23 cellular contexts compared by ENCODE assay signal in genomic region chr3:127720985-127721384, GRCh38.
"Had no signal": no experiment of that assay in that cellular context is flagged by ENCODE, and none has a peak within 500 bp of the region (broad histone marks: within the 10 kb centered on the region; RNA-seq: fewer than 3 reads in every experiment).

No MANE protein-coding gene starts in this region.

- H3K4me1 ChIP-seq: vagina had no signal

- H3K9me3 ChIP-seq: body of pancreas, mucosa of descending colon, right atrium auricular region, vagina had no signal

- DNase-seq: activated B cell treated with CpG ODN at 0.5 μM for 24 hours; activated CD4-positive, alpha-beta memory T cell treated with anti-CD3 and anti-CD28 coated beads, Interleukin-2, amount 10 ng/mL, durations not matched to agents 7 days and 5 days; activated CD4-positive, alpha-beta T cell treated with anti-CD3 and anti-CD28 coated beads for 48 hours; activated naive CD4-positive, alpha-beta T cell treated with anti-CD3 and anti-CD28 coated beads for 36 hours; activated T-cell treated with anti-CD3 and anti-CD28 coated beads, Interleukin-2, amount 50 U/mL, for 1 hour; body of pancreas; erythroblast; foreskin melanocyte; kidney; left ventricle myocardium superior; mucosa of descending colon; naive B cell; stimulated activated CD4-positive, alpha-beta T cell treated with anti-CD3 and anti-CD28 coated beads, Interleukin-15, amount 100 ng/mL, for 24 hours; stimulated activated CD4-positive, alpha-beta T cell treated with anti-CD3 and anti-CD28 coated beads, Interleukin-2, amount 100 ng/mL, for 48 hours; trophoblast cell had no signal

- H3K4me3 ChIP-seq: body of pancreas, mucosa of descending colon, right atrium auricular region, skin epidermis, vagina had no signal

- H3K27me3 Mint-ChIP-seq: activated B cell treated with CpG ODN at 0.5 μM for 24 hours; memory B cell; naive B cell; stimulated activated naive CD8-positive, alpha-beta T cell treated with anti-CD3 and anti-CD28 coated beads, Interleukin-15, Interleukin-2, amounts not matched to agents 100 ng/mL and 50 ng/mL, for 24 hours had no signal

- H3K27ac ChIP-seq: body of pancreas, skin epidermis, vagina had no signal

- H3K27ac Mint-ChIP-seq: activated B cell treated with CpG ODN at 0.5 μM for 24 hours; activated CD4-positive, alpha-beta memory T cell treated with anti-CD3 and anti-CD28 coated beads, Interleukin-2, amount 10 ng/mL, durations not matched to agents 7 days and 5 days; activated naive CD4-positive, alpha-beta T cell treated with anti-CD3 and anti-CD28 coated beads for 36 hours; activated T-helper 17 cell treated with anti-CD3 and anti-CD28 coated beads, Interleukin-2, amount 50 U/mL, for 72 hours; memory B cell; progenitor cell of endocrine pancreas; stimulated activated naive CD8-positive, alpha-beta T cell treated with anti-CD3 and anti-CD28 coated beads, Interleukin-15, Interleukin-2, amounts not matched to agents 100 ng/mL and 50 ng/mL, for 24 hours had no signal

- H3K27me3 ChIP-seq: body of pancreas, right atrium auricular region, vagina had no signal

- H3K4me1 Mint-ChIP-seq: activated B cell treated with CpG ODN at 0.5 μM for 24 hours; activated CD4-positive, alpha-beta memory T cell treated with anti-CD3 and anti-CD28 coated beads, Interleukin-2, amount 10 ng/mL, durations not matched to agents 7 days and 5 days; activated T-helper 17 cell treated with anti-CD3 and anti-CD28 coated beads, Interleukin-2, amount 50 U/mL, for 72 hours had no signal

- H3K9me3 Mint-ChIP-seq: activated B cell treated with CpG ODN at 0.5 μM for 24 hours; activated CD4-positive, alpha-beta memory T cell treated with anti-CD3 and anti-CD28 coated beads, Interleukin-2, amount 10 ng/mL, durations not matched to agents 7 days and 5 days; activated naive CD4-positive, alpha-beta T cell treated with anti-CD3 and anti-CD28 coated beads for 36 hours; activated T-helper 17 cell treated with anti-CD3 and anti-CD28 coated beads, Interleukin-2, amount 50 U/mL, for 72 hours; stimulated activated naive CD8-positive, alpha-beta T cell treated with anti-CD3 and anti-CD28 coated beads, Interleukin-15, Interleukin-2, amounts not matched to agents 100 ng/mL and 50 ng/mL, for 24 hours had no signal

- H3K4me3 Mint-ChIP-seq: activated B cell treated with CpG ODN at 0.5 μM for 24 hours; activated CD4-positive, alpha-beta memory T cell treated with anti-CD3 and anti-CD28 coated beads, Interleukin-2, amount 10 ng/mL, durations not matched to agents 7 days and 5 days; activated naive CD4-positive, alpha-beta T cell treated with anti-CD3 and anti-CD28 coated beads for 36 hours; activated T-helper 17 cell treated with anti-CD3 and anti-CD28 coated beads, Interleukin-2, amount 50 U/mL, for 72 hours; memory B cell; naive B cell; neural crest cell; stimulated activated naive CD8-positive, alpha-beta T cell treated with anti-CD3 and anti-CD28 coated beads, Interleukin-15, Interleukin-2, amounts not matched to agents 100 ng/mL and 50 ng/mL, for 24 hours had no signal

- ATAC-seq: activated T-helper 17 cell treated with anti-CD3 and anti-CD28 coated beads, Interleukin-2, amount 50 U/mL, for 72 hours; body of pancreas; left ventricle myocardium superior; mucosa of descending colon had no signal
